In the genomic region with DNA sequence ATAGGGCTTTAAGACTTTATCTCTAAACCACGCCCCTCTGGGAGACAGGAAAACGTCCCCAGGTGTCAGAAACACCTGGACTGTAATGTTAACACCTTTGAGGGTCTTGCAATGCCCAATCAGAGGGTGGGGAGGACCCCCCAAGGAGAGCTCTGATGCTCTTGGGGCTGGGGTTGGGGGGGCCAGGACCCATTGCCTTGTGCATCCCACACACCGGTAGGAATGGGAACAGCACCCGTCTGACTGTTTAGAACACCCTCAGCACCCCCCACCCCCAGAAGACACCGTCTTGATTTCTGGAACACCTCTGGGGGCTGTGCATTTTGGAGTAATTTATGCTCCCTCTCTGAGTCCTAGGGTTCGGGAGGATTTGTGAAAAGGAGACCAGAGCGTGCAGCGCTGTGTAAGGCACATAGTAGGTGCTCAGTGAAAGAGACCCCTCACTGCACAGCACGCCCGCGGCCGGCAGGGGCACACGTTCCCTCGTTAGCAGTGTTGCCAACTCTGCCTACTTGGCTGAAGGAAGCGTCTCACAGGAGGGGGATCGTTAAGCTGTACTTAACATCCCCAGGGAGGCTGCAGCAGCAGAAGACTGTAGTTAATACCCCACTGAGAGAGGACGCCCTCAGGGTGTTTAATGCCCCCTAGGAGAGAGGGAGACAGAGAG, we compare ENCODE assay signal across 12 cellular contexts. TPM values are rescaled to one million over a fixed set of nuclear protein-coding genes. Genes with fewer than 3 reads are reported as not detected.
DNase-seq lines count a peak whose midpoint lies in the region; ATAC-seq and TF ChIP-seq lines count a peak whose summit lies in the region.
"Had no signal": no experiment of that assay in that cellular context is flagged by ENCODE, and none has a peak within 500 bp of the region (broad histone marks: within the 10 kb centered on the region; RNA-seq: fewer than 3 reads in every experiment).

No MANE protein-coding gene starts in this region.

- H3K4me3 Mint-ChIP-seq in glutamatergic neuron (ENCODE audit: unreplicated experiment): no peak overlapping the region
- H3K4me3 Mint-ChIP-seq: activated CD4-positive, alpha-beta T cell treated with anti-CD3 and anti-CD28 coated beads, Interleukin-2, amount 10 ng/mL, durations not matched to agents 7 days and 5 days had no signal

- TF ChIP-seq POLR2A in Raji (IDR thresholded peaks at IDR 0.05; ENCODE audit: insufficient read depth, low read depth, low read length): 0 out of 2 replicates have a peak, but pooled peaks have one; percentile 13

- H3K4me1 Mint-ChIP-seq in glutamatergic neuron (ENCODE audit: low read depth, unreplicated experiment): peaks cover 45% of the 10 kb centered on the region

- intact Hi-C loops in left colon (cut with DNase I, micrococcal nuclease): loop anchor here in 1 of 2 donors (10.0 kb wide), 1 partner anchor 56 kb away; a partner anchor contains a TSS

- H3K4me3 ChIP-seq in BJ (ENCODE audit: low read depth, low read length) (no peak overlapping the region), GM12875 (ENCODE audit: low read depth, low read length) (no peak overlapping the region)

- POLR2A ChIA-PET in BJ (lab: Charles Lee): no interaction called here

- DNase-seq in BJ (ENCODE audit: low read depth): no peak
- peak; percentile 42 for DNase-seq in glutamatergic neuron
- no peak for DNase-seq in omental fat pad (ENCODE audit: low spot score)
- no peak for DNase-seq in left colon
- DNase-seq: activated CD4-positive, alpha-beta T cell treated with anti-CD3 and anti-CD28 coated beads, Interleukin-2, amount 10 ng/mL, durations not matched to agents 7 days and 5 days; GOT3; OCI-M1 had no signal

- peaks cover 21% of the 10 kb centered on the region for H3K9me3 Mint-ChIP-seq in glutamatergic neuron (ENCODE audit: unreplicated experiment)
- H3K9me3 Mint-ChIP-seq: activated CD4-positive, alpha-beta T cell treated with anti-CD3 and anti-CD28 coated beads, Interleukin-2, amount 10 ng/mL, durations not matched to agents 7 days and 5 days had no signal

- ATAC-seq in omental fat pad (ENCODE audit: low FRiP score): no peak
- ATAC-seq in GM21515 (IDR thresholded peaks at IDR 0.05; ENCODE audit: unreplicated experiment): no peak
- ATAC-seq in GM21737 (IDR thresholded peaks at IDR 0.05; ENCODE audit: unreplicated experiment): no peak
- no peak for ATAC-seq in left colon

- no peaks in the 10 kb centered on the region for H3K36me3 Mint-ChIP-seq in glutamatergic neuron (ENCODE audit: unreplicated experiment)

- CTCF ChIA-PET in BJ (lab: Yijun Ruan, JAX): interaction anchor here (0.7 to 1.5 kb wide), 3 partner anchors 12 to 29 kb away, joined by 3 to 5 read pairs (median 3); no protein-coding TSS in a partner anchor

- no peaks in the 10 kb centered on the region for H3K36me3 ChIP-seq in BJ (ENCODE audit: control insufficient read depth, insufficient read depth, low read length)

- H3K27ac Mint-ChIP-seq in glutamatergic neuron (ENCODE audit: unreplicated experiment): no peak overlapping the region
- H3K27ac Mint-ChIP-seq: activated CD4-positive, alpha-beta T cell treated with anti-CD3 and anti-CD28 coated beads, Interleukin-2, amount 10 ng/mL, durations not matched to agents 7 days and 5 days had no signal

- peaks cover 61% of the 10 kb centered on the region for H3K27me3 ChIP-seq in BJ (ENCODE audit: control insufficient read depth, insufficient read depth, low read length)

- TF ChIP-seq CTCF in BJ (IDR thresholded peaks at IDR 0.05; ENCODE audit: insufficient read depth, low read depth, low read length) (peak; percentile 50), GM12875 (IDR thresholded peaks at IDR 0.05; ENCODE audit: borderline replicate concordance, insufficient read depth, low read depth, low read length) (peak; percentile 70), glutamatergic neuron (IDR thresholded peaks at IDR 0.05; ENCODE audit: partially characterized antibody, unreplicated experiment) (peak; percentile 62), omental fat pad (IDR thresholded peaks at IDR 0.05) (no peak)

- peaks cover 24% of the 10 kb centered on the region for H3K27me3 Mint-ChIP-seq in glutamatergic neuron (ENCODE audit: unreplicated experiment)

RNA-seq across cellular contexts. Expression of a gene that starts 2.8 kb away (rescaled TPM):
- 0.04 TPM in 2 replicates for polyA plus RNA-seq in BJ (2011; rRNA removed)
- not detected in 2 replicates for polyA minus RNA-seq in BJ (2011; rRNA and poly(A)+ RNA removed)
- total RNA-seq in glutamatergic neuron (ENCODE audit: unreplicated experiment): 1.6 TPM
- total RNA-seq in omental fat pad: under 1 TPM in 1 of 4 donors, not detected in 3; 0.25 TPM
- 1 to 10 TPM; 1.1 to 1.7 TPM for total RNA-seq in left colon
- total RNA-seq: renal cortical epithelial cell had no signal

RNA-seq across cellular contexts. Expression of a gene that starts 28.1 kb away (rescaled TPM):
- polyA plus RNA-seq in BJ (2011; rRNA removed): 302 and 361 TPM in 2 replicates
- 80.2 and 104 TPM in 2 replicates for polyA minus RNA-seq in BJ (2011; rRNA and poly(A)+ RNA removed)
- total RNA-seq in glutamatergic neuron (ENCODE audit: unreplicated experiment) (139 TPM), omental fat pad (100 to 1,000 TPM; 132 to 192 (median 167) TPM), left colon (100 to 1,000 TPM; 177 to 196 TPM)

RNA-seq across cellular contexts. Expression of a gene that starts 48.1 kb away (rescaled TPM):
- polyA plus RNA-seq in BJ (2011; rRNA removed): 24.4 and 41.0 TPM in 2 replicates
- 19.2 and 22.2 TPM in 2 replicates for polyA minus RNA-seq in BJ (2011; rRNA and poly(A)+ RNA removed)
- 78.7 TPM for total RNA-seq in glutamatergic neuron (ENCODE audit: unreplicated experiment)
- total RNA-seq in omental fat pad: 100 to 1,000 TPM in 1 of 4 donors, 10 to 100 TPM in 3; 53.1 to 129 (median 72.0) TPM
- 10 to 100 TPM; 87.8 to 93.6 TPM for total RNA-seq in left colon

RNA-seq across cellular contexts. Expression of a gene that starts 54.0 kb away (rescaled TPM):
- polyA plus RNA-seq in BJ (2011; rRNA removed): 0.17 and 0.37 TPM in 2 replicates
- polyA minus RNA-seq in BJ (2011; rRNA and poly(A)+ RNA removed): 0.21 TPM in 1 of 2 replicates, not detected in the other
- total RNA-seq in glutamatergic neuron (ENCODE audit: unreplicated experiment) (not detected), omental fat pad (1 to 10 TPM in 1 of 4 donors, under 1 TPM in 1, not detected in 2; 0.72 to 1.8 TPM), left colon (10 to 100 TPM in 1 of 2 donors, 1 to 10 TPM in 1; 3.9 to 13.7 TPM)

Comparison
In these comparisons a context has a peak if more than half of its experiments do, and no peak if none do; other contexts are left out.
1. CTCF ChIP-seq: peak in BJ (single experiment), GM12875 (single experiment) and glutamatergic neuron (single experiment); none in omental fat pad (0 of 3).